In genomic region chr6:15663057-15663638, GRCh38 we compare ENCODE assay signal across 1 cellular context.
TF ChIP-seq lines count a peak whose summit lies in the region.

No MANE protein-coding gene starts in this region.

TF ChIP-seq in K562, 482 proteins besides CTCF, POLR2A, EP300 and RAD21 (continued from another document):
- TF ChIP-seq, protein P1, sequence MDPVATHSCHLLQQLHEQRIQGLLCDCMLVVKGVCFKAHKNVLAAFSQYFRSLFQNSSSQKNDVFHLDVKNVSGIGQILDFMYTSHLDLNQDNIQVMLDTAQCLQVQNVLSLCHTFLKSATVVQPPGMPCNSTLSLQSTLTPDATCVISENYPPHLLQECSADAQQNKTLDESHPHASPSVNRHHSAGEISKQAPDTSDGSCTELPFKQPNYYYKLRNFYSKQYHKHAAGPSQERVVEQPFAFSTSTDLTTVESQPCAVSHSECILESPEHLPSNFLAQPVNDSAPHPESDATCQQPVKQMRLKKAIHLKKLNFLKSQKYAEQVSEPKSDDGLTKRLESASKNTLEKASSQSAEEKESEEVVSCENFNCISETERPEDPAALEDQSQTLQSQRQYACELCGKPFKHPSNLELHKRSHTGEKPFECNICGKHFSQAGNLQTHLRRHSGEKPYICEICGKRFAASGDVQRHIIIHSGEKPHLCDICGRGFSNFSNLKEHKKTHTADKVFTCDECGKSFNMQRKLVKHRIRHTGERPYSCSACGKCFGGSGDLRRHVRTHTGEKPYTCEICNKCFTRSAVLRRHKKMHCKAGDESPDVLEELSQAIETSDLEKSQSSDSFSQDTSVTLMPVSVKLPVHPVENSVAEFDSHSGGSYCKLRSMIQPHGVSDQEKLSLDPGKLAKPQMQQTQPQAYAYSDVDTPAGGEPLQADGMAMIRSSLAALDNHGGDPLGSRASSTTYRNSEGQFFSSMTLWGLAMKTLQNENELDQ (CRISPR knock-in tag; IDR thresholded peaks at IDR 0.05; ENCODE audit: borderline replicate concordance) = no peak
- TF ChIP-seq ATF7 (IDR thresholded peaks at IDR 0.05) (no peak; the same call in 1 of the 2 replicates), U2AF2 (optimal IDR thresholded peaks at IDR 0.05; ENCODE audit: low read depth, low read length) (no peak), ZNF384 (IDR thresholded peaks at IDR 0.05; ENCODE audit: low read depth, low read length) (peak; percentile 80), TBP (optimal IDR thresholded peaks at IDR 0.05; ENCODE audit: low read depth, low read length) (peak; percentile 7), HEY1 (CRISPR knock-in tag; IDR thresholded peaks at IDR 0.05; ENCODE audit: borderline replicate concordance) (no peak), MEIS2 (IDR thresholded peaks at IDR 0.05; ENCODE audit: partially characterized antibody) (peak; percentile 78), THRB (CRISPR knock-in tag; conservative IDR thresholded peaks at IDR 0.05) (0 out of 2 replicates have a peak, but pooled peaks have one; percentile 43), NRF1 (conservative IDR thresholded peaks at IDR 0.05 in 1 of 2, IDR thresholded peaks at IDR 0.05 in 1 of 2) (peak; percentile 96), KAT8 (IDR thresholded peaks at IDR 0.05; ENCODE audit: low read depth) (no peak), E2F3 (CRISPR knock-in tag; IDR thresholded peaks at IDR 0.05) (0 out of 2 replicates have a peak, but pooled peaks have one; percentile 7)
- TF ChIP-seq, protein P2, sequence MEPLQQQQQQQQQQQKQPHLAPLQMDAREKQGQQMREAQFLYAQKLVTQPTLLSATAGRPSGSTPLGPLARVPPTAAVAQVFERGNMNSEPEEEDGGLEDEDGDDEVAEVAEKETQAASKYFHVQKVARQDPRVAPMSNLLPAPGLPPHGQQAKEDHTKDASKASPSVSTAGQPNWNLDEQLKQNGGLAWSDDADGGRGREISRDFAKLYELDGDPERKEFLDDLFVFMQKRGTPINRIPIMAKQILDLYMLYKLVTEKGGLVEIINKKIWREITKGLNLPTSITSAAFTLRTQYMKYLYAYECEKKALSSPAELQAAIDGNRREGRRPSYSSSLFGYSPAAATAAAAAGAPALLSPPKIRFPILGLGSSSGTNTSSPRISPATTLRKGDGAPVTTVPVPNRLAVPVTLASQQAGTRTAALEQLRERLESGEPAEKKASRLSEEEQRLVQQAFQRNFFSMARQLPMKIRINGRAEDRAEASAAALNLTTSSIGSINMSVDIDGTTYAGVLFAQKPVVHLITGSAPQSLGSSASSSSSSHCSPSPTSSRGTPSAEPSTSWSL (CRISPR knock-in tag; IDR thresholded peaks at IDR 0.05; ENCODE audit: borderline replicate concordance) = no peak
- TF ChIP-seq, protein P3, sequence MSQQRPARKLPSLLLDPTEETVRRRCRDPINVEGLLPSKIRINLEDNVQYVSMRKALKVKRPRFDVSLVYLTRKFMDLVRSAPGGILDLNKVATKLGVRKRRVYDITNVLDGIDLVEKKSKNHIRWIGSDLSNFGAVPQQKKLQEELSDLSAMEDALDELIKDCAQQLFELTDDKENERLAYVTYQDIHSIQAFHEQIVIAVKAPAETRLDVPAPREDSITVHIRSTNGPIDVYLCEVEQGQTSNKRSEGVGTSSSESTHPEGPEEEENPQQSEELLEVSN (IDR thresholded peaks at IDR 0.05; ENCODE audit: borderline replicate concordance in 1 of 2, extremely low read depth in 1 of 2, insufficient read depth in 1 of 2, insufficient read length in 1 of 2, low read depth in 1 of 2, low read length in 1 of 2, poor library complexity in 1 of 2, severe bottlenecking in 1 of 2) = peak in 1 of 2 experiments; percentile 85
- TF ChIP-seq, protein P4, sequence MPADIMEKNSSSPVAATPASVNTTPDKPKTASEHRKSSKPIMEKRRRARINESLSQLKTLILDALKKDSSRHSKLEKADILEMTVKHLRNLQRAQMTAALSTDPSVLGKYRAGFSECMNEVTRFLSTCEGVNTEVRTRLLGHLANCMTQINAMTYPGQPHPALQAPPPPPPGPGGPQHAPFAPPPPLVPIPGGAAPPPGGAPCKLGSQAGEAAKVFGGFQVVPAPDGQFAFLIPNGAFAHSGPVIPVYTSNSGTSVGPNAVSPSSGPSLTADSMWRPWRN (IDR thresholded peaks at IDR 0.05; ENCODE audit: low read depth) = no peak
- TF ChIP-seq, protein P5, sequence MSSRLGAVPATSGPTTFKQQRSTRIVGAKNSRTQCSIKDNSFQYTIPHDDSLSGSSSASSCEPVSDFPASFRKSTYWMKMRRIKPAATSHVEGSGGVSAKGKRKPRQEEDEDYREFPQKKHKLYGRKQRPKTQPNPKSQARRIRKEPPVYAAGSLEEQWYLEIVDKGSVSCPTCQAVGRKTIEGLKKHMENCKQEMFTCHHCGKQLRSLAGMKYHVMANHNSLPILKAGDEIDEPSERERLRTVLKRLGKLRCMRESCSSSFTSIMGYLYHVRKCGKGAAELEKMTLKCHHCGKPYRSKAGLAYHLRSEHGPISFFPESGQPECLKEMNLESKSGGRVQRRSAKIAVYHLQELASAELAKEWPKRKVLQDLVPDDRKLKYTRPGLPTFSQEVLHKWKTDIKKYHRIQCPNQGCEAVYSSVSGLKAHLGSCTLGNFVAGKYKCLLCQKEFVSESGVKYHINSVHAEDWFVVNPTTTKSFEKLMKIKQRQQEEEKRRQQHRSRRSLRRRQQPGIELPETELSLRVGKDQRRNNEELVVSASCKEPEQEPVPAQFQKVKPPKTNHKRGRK (tag; IDR thresholded peaks at IDR 0.05) = peak; percentile 52
- TF ChIP-seq, protein P6, sequence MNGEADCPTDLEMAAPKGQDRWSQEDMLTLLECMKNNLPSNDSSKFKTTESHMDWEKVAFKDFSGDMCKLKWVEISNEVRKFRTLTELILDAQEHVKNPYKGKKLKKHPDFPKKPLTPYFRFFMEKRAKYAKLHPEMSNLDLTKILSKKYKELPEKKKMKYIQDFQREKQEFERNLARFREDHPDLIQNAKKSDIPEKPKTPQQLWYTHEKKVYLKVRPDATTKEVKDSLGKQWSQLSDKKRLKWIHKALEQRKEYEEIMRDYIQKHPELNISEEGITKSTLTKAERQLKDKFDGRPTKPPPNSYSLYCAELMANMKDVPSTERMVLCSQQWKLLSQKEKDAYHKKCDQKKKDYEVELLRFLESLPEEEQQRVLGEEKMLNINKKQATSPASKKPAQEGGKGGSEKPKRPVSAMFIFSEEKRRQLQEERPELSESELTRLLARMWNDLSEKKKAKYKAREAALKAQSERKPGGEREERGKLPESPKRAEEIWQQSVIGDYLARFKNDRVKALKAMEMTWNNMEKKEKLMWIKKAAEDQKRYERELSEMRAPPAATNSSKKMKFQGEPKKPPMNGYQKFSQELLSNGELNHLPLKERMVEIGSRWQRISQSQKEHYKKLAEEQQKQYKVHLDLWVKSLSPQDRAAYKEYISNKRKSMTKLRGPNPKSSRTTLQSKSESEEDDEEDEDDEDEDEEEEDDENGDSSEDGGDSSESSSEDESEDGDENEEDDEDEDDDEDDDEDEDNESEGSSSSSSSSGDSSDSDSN (IDR thresholded peaks at IDR 0.05; ENCODE audit: borderline replicate concordance in 1 of 2, low read depth in 2 of 2, low read length in 2 of 2) = no peak
